ENCODE assay signal across 15 cellular contexts in the genomic region with DNA sequence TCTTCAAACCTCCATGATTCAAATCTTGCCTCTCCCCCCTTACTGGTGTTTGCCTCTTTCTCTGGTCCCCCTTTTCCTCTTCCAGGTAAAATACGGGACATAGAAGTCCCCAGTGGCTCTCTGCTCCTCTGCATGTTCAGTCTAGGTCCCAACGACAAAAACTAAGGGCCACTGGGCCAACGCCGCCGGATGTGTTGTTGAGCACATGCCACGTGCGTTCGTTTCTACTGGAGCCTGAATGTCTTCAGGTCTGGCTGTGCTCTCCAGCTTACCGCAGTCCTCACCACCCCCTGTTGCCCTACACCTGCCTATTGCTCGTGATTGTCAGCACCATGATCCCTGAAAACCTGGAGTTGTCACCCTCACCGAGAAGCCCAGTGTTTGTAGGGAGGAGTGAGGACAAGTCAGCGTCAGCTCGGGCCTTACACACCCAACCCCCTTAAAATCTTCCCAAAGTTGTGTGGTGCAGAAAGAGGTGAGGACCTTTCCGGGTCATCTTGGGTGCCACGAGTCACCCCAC. TPM values are rescaled to one million over a fixed set of nuclear protein-coding genes. Genes with fewer than 3 reads are reported as not detected.
DNase-seq lines count a peak whose midpoint lies in the region; ATAC-seq and TF ChIP-seq lines count a peak whose summit lies in the region.
"Had no signal": no experiment of that assay in that cellular context is flagged by ENCODE, and none has a peak within 500 bp of the region (broad histone marks: within the 10 kb centered on the region; RNA-seq: fewer than 3 reads in every experiment).

No MANE protein-coding gene starts in this region.

- TF ChIP-seq RAD21 in IMR-90 (IDR thresholded peaks at IDR 0.05; ENCODE audit: low read length): no peak

- TF ChIP-seq POLR2A in IMR-90 (IDR thresholded peaks at IDR 0.05; ENCODE audit: low read depth, low read length) (no peak), spleen (IDR thresholded peaks at IDR 0.05) (no peak)

- no peaks in the 10 kb centered on the region for H3K9me3 Mint-ChIP-seq in nephron
- H3K9me3 Mint-ChIP-seq: CD4-positive, alpha-beta T cell; H9 had no signal

- POLR2A ChIA-PET in IMR-90 (lab: Charles Lee; ENCODE audit: unreplicated experiment): no interaction called here

- WGBS in IMR-90 (ENCODE audit: extremely low coverage in 2 of 2, insufficient read length in 1 of 2), 2 experiments: no CpG with 5 or more reads among the region's 15 CpGs
- 81 to 88% (median 87%) methylated on average over 15 of the region's 15 CpGs for WGBS in spleen, 5 donors

- H2AFZ ChIP-seq in IMR-90 (replicated peaks; ENCODE audit: low read length, poor library complexity): no peak overlapping the region

- intact Hi-C loops in IMR-90 (cut with micrococcal nuclease) (no loop called here), spleen (cut with DNase I; ENCODE audit: low total_unique reads) (no loop called here)

- H3K36me3 Mint-ChIP-seq in T-helper 17 cell (ENCODE audit: low read depth): no peaks in the 10 kb centered on the region
- H3K36me3 Mint-ChIP-seq in nephron (ENCODE audit: low read depth): no peaks in the 10 kb centered on the region

- no peak overlapping the region for H3K56ac ChIP-seq in IMR-90 (ENCODE audit: extremely low read depth, insufficient read depth, low read length)

- no peak overlapping the region for H3K4me2 ChIP-seq in IMR-90 (ENCODE audit: low read depth, low read length)

- H3K4ac ChIP-seq in IMR-90 (ENCODE audit: low read depth, low read length): no peak overlapping the region

- no peaks in the 10 kb centered on the region for H3K9me3 ChIP-seq in IMR-90 (ENCODE audit: control insufficient read depth, insufficient read depth, low read length)
- H3K9me3 ChIP-seq in T-helper 17 cell (ENCODE audit: control insufficient read depth, low read length, poor library complexity, severe bottlenecking): no peaks in the 10 kb centered on the region
- no peaks in the 10 kb centered on the region for H3K9me3 ChIP-seq in spleen
- H3K9me3 ChIP-seq: Caco-2 had no signal

- H3K27me3 Mint-ChIP-seq in T-helper 17 cell: peaks cover 72% of the 10 kb centered on the region
- H3K27me3 Mint-ChIP-seq in nephron (ENCODE audit: low read depth): peaks cover 67% of the 10 kb centered on the region

- H3K27ac ChIP-seq in IMR-90 (ENCODE audit: insufficient read depth, low read length) (no peak overlapping the region), spleen (no peak overlapping the region)
- H3K27ac ChIP-seq: C4-2B had no signal

- H3K36me3 ChIP-seq in IMR-90 (ENCODE audit: control insufficient read depth, insufficient read depth, low read length): no peaks in the 10 kb centered on the region
- no peaks in the 10 kb centered on the region for H3K36me3 ChIP-seq in spleen

- H3K14ac ChIP-seq in IMR-90 (replicated peaks; ENCODE audit: low read depth, low read length): no peak overlapping the region

- DNase-seq in IMR-90 (no peak), T-helper 17 cell (no peak), spleen (peak; percentile 41)
- DNase-seq: ACHN; AML-193; Caco-2; CD4-positive, alpha-beta T cell; H9 had no signal

- TF ChIP-seq CTCF in IMR-90 (conservative IDR thresholded peaks at IDR 0.05; ENCODE audit: low read depth, low read length): no peak
- TF ChIP-seq CTCF in nephron (IDR thresholded peaks at IDR 0.05; ENCODE audit: unreplicated experiment in 3 of 3): no peak
- no peak for TF ChIP-seq CTCF in spleen (IDR thresholded peaks at IDR 0.05 in 8 of 11, conservative IDR thresholded peaks at IDR 0.05 in 3 of 11)

- H4K8ac ChIP-seq in IMR-90 (ENCODE audit: low read depth in 2 of 2, low read length in 2 of 2): no peak overlapping the region

- H3K18ac ChIP-seq in IMR-90 (ENCODE audit: low read depth, low read length): no peak overlapping the region

- no TSS peak for BruUV-seq in IMR-90 (replicated peaks; lab: Mats Ljungman, UMichigan)

- dilution Hi-C loops in IMR-90 (cut with HindIII; ENCODE audit: low sequenced_read_pairs, unreplicated experiment): no loop called here

- H3K27me3 ChIP-seq in IMR-90 (ENCODE audit: control insufficient read depth, insufficient read depth, low read length) (no peaks in the 10 kb centered on the region; the same call in 1 of the 2 replicates), spleen (replicated peaks in 1 of 7) (peaks cover 0 to 91% (median 33%) of the 10 kb centered on the region in 7 donors)

- peak overlapping the region; percentile 19 for H2AK9ac ChIP-seq in IMR-90 (replicated peaks; ENCODE audit: low read depth, low read length, poor library complexity)

- peaks cover 2% of the 10 kb centered on the region for H3K9me1 ChIP-seq in IMR-90 (ENCODE audit: insufficient read depth, low read length)

- H4K5ac ChIP-seq in IMR-90 (ENCODE audit: low read depth, low read length): no peak overlapping the region

- H2BK120ac ChIP-seq in IMR-90 (ENCODE audit: low read depth, low read length): no peak overlapping the region

- no peak overlapping the region for H3K9ac ChIP-seq in IMR-90 (ENCODE audit: low read depth, low read length)

- H3K27ac Mint-ChIP-seq in T-helper 17 cell (no peak overlapping the region), nephron (peak overlapping the region in 1 of 3 experiments; percentile 18)
- H3K27ac Mint-ChIP-seq: CD4-positive, alpha-beta T cell; H9 had no signal

- no peak overlapping the region for H4K91ac ChIP-seq in IMR-90 (ENCODE audit: insufficient read depth, low read depth, low read length)

- CTCF ChIA-PET in IMR-90 (lab: Yijun Ruan, JAX): no interaction called here

- in situ Hi-C loops in IMR-90 (cut with MboI; ENCODE audit: low sequenced_read_pairs): loop anchor here (5.0 to 10.0 kb wide), 2 partner anchors 147 to 181 kb away; no protein-coding TSS in a partner anchor

- peak overlapping the region; percentile 33 for H3K4me3 Mint-ChIP-seq in T-helper 17 cell
- H3K4me3 Mint-ChIP-seq in nephron: peak overlapping the region; percentile 3 to 63 (median 49)
- H3K4me3 Mint-ChIP-seq: CD4-positive, alpha-beta T cell; H9 had no signal

- no peak overlapping the region for H2BK15ac ChIP-seq in IMR-90 (ENCODE audit: low read depth, low read length)

- ATAC-seq in IMR-90 (ENCODE audit: low read depth) (no peak), T-helper 17 cell (no peak), HG03354 (IDR thresholded peaks at IDR 0.05; ENCODE audit: poor library complexity, severe bottlenecking, unreplicated experiment) (no peak), HG02623 (IDR thresholded peaks at IDR 0.05; ENCODE audit: unreplicated experiment) (no peak), GM18868 (IDR thresholded peaks at IDR 0.05; ENCODE audit: unreplicated experiment) (no peak)
- ATAC-seq: K562 had no signal

- H3K4me3 ChIP-seq in IMR-90 (ENCODE audit: insufficient read depth, low read depth, low read length): no peak overlapping the region
- H3K4me3 ChIP-seq in spleen: no peak overlapping the region
- H3K4me3 ChIP-seq: K562 had no signal

- peaks cover 3 to 14% of the 10 kb centered on the region in 2 experiments for H3K79me1 ChIP-seq in IMR-90 (ENCODE audit: low read depth in 1 of 2, low read length in 2 of 2)

- peaks cover 8% of the 10 kb centered on the region for H4K20me1 ChIP-seq in IMR-90 (ENCODE audit: insufficient read depth, low read length)

- no peak overlapping the region for H2BK20ac ChIP-seq in IMR-90 (ENCODE audit: low read depth, low read length)

- H2BK5ac ChIP-seq in IMR-90 (ENCODE audit: low read depth, low read length, poor library complexity, severe bottlenecking): no peak overlapping the region

- H3K23ac ChIP-seq in IMR-90 (ENCODE audit: low read depth, low read length): no peak overlapping the region

- H3K4me1 Mint-ChIP-seq in T-helper 17 cell: peaks cover 8% of the 10 kb centered on the region
- H3K4me1 Mint-ChIP-seq in nephron: peaks cover 4% of the 10 kb centered on the region

- H3K4me1 ChIP-seq in IMR-90 (ENCODE audit: control insufficient read depth, insufficient read depth, low read length): peaks cover 10% of the 10 kb centered on the region
- H3K4me1 ChIP-seq in spleen: peaks cover 8 to 39% (median 27%) of the 10 kb centered on the region in 6 donors
- H3K4me1 ChIP-seq: Caco-2 had no signal

- peak overlapping the region; percentile 30; the same call in 1 of the 2 replicates for H2AK5ac ChIP-seq in IMR-90 (ENCODE audit: low read depth, low read length)

TF ChIP-seq in IMR-90, 13 proteins besides CTCF, POLR2A, EP300 and RAD21 (continues in another document):
- TF ChIP-seq, protein P1, sequence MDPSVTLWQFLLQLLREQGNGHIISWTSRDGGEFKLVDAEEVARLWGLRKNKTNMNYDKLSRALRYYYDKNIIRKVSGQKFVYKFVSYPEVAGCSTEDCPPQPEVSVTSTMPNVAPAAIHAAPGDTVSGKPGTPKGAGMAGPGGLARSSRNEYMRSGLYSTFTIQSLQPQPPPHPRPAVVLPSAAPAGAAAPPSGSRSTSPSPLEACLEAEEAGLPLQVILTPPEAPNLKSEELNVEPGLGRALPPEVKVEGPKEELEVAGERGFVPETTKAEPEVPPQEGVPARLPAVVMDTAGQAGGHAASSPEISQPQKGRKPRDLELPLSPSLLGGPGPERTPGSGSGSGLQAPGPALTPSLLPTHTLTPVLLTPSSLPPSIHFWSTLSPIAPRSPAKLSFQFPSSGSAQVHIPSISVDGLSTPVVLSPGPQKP (IDR thresholded peaks at IDR 0.05; ENCODE audit: borderline replicate concordance, low read depth, low read length): no peak
- no peak for TF ChIP-seq BHLHE40 (IDR thresholded peaks at IDR 0.05; ENCODE audit: low read depth, low read length)
- TF ChIP-seq RFX5 (IDR thresholded peaks at IDR 0.05; ENCODE audit: low read depth, low read length): no peak
- no peak for TF ChIP-seq MXI1 (IDR thresholded peaks at IDR 0.05; ENCODE audit: borderline replicate concordance, low read depth, low read length)
- TF ChIP-seq MAZ (IDR thresholded peaks at IDR 0.05; ENCODE audit: borderline replicate concordance, low read depth, low read length): no peak
- TF ChIP-seq MAFK (IDR thresholded peaks at IDR 0.05; ENCODE audit: low read depth, low read length): no peak
- no peak for TF ChIP-seq CEBPB (IDR thresholded peaks at IDR 0.05; ENCODE audit: low read depth, low read length)
- no peak for TF ChIP-seq CHD1 (IDR thresholded peaks at IDR 0.05; ENCODE audit: low read depth, low read length)
- TF ChIP-seq, protein P2, sequence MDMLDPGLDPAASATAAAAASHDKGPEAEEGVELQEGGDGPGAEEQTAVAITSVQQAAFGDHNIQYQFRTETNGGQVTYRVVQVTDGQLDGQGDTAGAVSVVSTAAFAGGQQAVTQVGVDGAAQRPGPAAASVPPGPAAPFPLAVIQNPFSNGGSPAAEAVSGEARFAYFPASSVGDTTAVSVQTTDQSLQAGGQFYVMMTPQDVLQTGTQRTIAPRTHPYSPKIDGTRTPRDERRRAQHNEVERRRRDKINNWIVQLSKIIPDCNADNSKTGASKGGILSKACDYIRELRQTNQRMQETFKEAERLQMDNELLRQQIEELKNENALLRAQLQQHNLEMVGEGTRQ (IDR thresholded peaks at IDR 0.05; ENCODE audit: low read depth, low read length): no peak

RNA-seq across cellular contexts. Expression of a gene that starts 2.8 kb away (rescaled TPM):
- 18.3 and 19.0 TPM in 2 replicates for total RNA-seq in IMR-90 (2012; rRNA removed)
- polyA plus RNA-seq in IMR-90 (2012; rRNA removed): 58.8 and 68.2 TPM in 2 replicates
- polyA plus RNA-seq in IMR-90 (2012; cell fraction: cytosol; rRNA removed): 45.1 and 77.2 TPM in 2 replicates
- 77.0 and 118 TPM in 2 replicates for polyA plus RNA-seq in IMR-90 (2012; cell fraction: nucleus; rRNA removed; ENCODE audit: low replicate concordance)
- total RNA-seq in T-helper 17 cell: not detected
- total RNA-seq in spleen: 100 to 1,000 TPM in 1 of 7 donors, 10 to 100 TPM in 6; 44.0 to 101 (median 64.5) TPM
- 10 to 100 TPM in 1 of 3 donors, 1 to 10 TPM in 2; 4.0 to 16.8 (median 4.4) TPM for polyA plus RNA-seq in spleen
- total RNA-seq: CD4-positive, alpha-beta T cell; HT-29; K562 had no signal
- polyA plus RNA-seq: K562 had no signal

Comparison
In these comparisons a context has a peak if more than half of its experiments do, and no peak if none do; other contexts are left out.
1. RNA of a gene that starts 2.8 kb away (total RNA-seq): 44.0 to 101 TPM in spleen and 18.3 to 19.0 TPM in IMR-90; not detected in T-helper 17 cell; every median in the first group is over 10 times any median in the second.